1 cellular context compared by ENCODE assay signal in genomic region chr2:102138331-102138730, GRCh38.
TF ChIP-seq lines count a peak whose summit lies in the region.

No MANE protein-coding gene starts in this region.

TF ChIP-seq in K562, 482 proteins besides CTCF, POLR2A, EP300 and RAD21 (continued from another document):
- TF ChIP-seq PKNOX1 (IDR thresholded peaks at IDR 0.05): peak; percentile 95
- TF ChIP-seq DLX4 (CRISPR knock-in tag; IDR thresholded peaks at IDR 0.05): no peak
- TF ChIP-seq PBX2 (CRISPR knock-in tag; IDR thresholded peaks at IDR 0.05; ENCODE audit: low read depth): no peak
- TF ChIP-seq PBX2 (tag; conservative IDR thresholded peaks at IDR 0.05; ENCODE audit: low read depth): peak; percentile 94
- no peak for TF ChIP-seq REST (CRISPR knock-in tag; IDR thresholded peaks at IDR 0.05; ENCODE audit: low read depth)
- no peak for TF ChIP-seq CEBPG (CRISPR knock-in tag; IDR thresholded peaks at IDR 0.05)
- peak; percentile 37 to 48; a peak in 2 of 4 replicates for TF ChIP-seq CEBPG (tag; conservative IDR thresholded peaks at IDR 0.05 in 1 of 2, IDR thresholded peaks at IDR 0.05 in 1 of 2)
- peak; percentile 54; the same call in 1 of the 2 replicates for TF ChIP-seq CBFA2T3 (IDR thresholded peaks at IDR 0.05)
- no peak for TF ChIP-seq DACH1 (IDR thresholded peaks at IDR 0.05; ENCODE audit: partially characterized antibody)
- TF ChIP-seq KDM4B (IDR thresholded peaks at IDR 0.05; ENCODE audit: borderline replicate concordance in 2 of 2, low read depth in 1 of 2): no peak
- peak; percentile 59 for TF ChIP-seq GABPA (tag; conservative IDR thresholded peaks at IDR 0.05; ENCODE audit: low read depth)
- TF ChIP-seq NR2C2 (CRISPR knock-in tag; IDR thresholded peaks at IDR 0.05): no peak
- TF ChIP-seq NR2C2 (tag; IDR thresholded peaks at IDR 0.05): peak; percentile 19; the same call in 1 of the 2 replicates
- peak; percentile 21; the same call in 1 of the 2 replicates for TF ChIP-seq DPF2 (IDR thresholded peaks at IDR 0.05)
- peak; percentile 23; the same call in 1 of the 2 replicates for TF ChIP-seq SMARCA4 (IDR thresholded peaks at IDR 0.05)
- no peak for TF ChIP-seq RB1 (IDR thresholded peaks at IDR 0.05; ENCODE audit: low read depth)
- TF ChIP-seq TAL1 (IDR thresholded peaks at IDR 0.05): peak; percentile 36
- TF ChIP-seq SRSF9 (IDR thresholded peaks at IDR 0.05; ENCODE audit: borderline replicate concordance, low read depth, low read length): no peak
- TF ChIP-seq CEBPB (tag; IDR thresholded peaks at IDR 0.05): peak; percentile 33; the same call in 1 of the 2 replicates
- TF ChIP-seq ARID1B (IDR thresholded peaks at IDR 0.05): peak; percentile 45; the same call in 1 of the 2 replicates
- TF ChIP-seq CBFA2T2 (conservative IDR thresholded peaks at IDR 0.05): 0 out of 2 replicates have a peak, but pooled peaks have one; percentile 6
- peak; percentile 68 for TF ChIP-seq MEIS2 (IDR thresholded peaks at IDR 0.05; ENCODE audit: partially characterized antibody)
- no peak for TF ChIP-seq CBX2 (IDR thresholded peaks at IDR 0.05; ENCODE audit: insufficient read depth, low read length, poor library complexity, severe bottlenecking)
- TF ChIP-seq MYC (IDR thresholded peaks at IDR 0.05; ENCODE audit: low read depth, low read length): 0 out of 2 replicates have a peak, but pooled peaks have one; percentile 19
- TF ChIP-seq MYC (CRISPR knock-in tag; IDR thresholded peaks at IDR 0.05; ENCODE audit: borderline replicate concordance, low read depth): no peak
- 0 out of 4 replicates have a peak, but pooled peaks of 1 of the 2 experiments have one; percentile 9 for TF ChIP-seq RCOR1 (IDR thresholded peaks at IDR 0.05; ENCODE audit: borderline replicate concordance in 1 of 2, low read depth in 2 of 2, low read length in 2 of 2)
- no peak for TF ChIP-seq PHF8 (IDR thresholded peaks at IDR 0.05; ENCODE audit: borderline replicate concordance, low read length)
